8 cellular contexts compared by ENCODE assay signal in the genomic region with DNA sequence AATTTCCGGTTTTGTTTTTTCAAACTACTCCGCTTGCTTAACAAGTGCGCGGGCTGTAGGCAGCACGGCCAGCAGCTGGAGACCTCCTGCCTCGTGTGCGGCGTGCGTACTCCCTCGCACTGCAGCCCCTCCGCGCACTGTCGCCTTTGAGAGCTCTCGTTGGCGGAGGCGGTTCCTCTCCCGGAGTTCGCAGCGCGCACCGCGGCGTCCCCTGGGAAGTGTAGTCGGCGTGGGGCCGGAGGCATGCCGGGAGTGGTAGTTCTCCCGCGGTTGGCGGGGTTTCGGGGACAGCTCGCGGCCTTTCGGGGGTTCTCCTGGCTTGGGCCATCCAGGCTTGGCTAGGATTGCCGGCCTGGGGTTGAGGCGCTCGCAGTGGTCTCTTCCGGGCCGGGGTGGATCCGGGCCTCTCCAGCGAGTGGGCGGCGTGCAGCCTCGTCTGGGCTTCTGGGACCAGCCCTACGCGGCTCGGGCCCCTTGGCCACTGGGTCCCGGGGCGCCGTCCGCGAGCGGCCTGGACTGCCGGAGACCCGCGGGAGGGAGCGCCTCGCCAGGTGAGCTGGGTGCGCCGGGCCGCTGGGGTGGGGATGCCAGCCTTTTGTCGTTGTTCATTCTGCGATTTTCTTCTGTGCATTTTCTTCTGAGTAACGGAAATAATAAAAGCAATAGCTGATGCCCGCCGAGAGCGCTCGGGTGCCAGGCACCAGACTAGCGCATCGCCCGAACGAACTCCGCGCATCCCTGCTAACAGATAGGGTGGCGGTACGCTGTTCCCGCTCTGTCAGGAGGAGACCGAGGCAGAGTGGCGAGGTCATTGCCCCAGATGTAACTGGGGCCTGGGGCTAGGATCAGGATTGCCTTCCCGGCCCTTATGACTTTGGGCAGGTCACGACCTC.
DNase-seq lines count a peak whose midpoint lies in the region; ATAC-seq lines count a peak whose summit lies in the region.

A gene (plus strand): TSS at position 258 of the 893 bp plus-strand sequence. CDS start 1,696 bp downstream, outside the sequence.

- DNase-seq in NCI-H1092 (lab: John Stamatoyannopoulos, UW) (peak; percentile 83), dedifferentiated amniotic fluid mesenchymal stem cell (ENCODE audit: extremely low spot score) (peak; percentile 87), kidney tubule cell (ENCODE audit: low spot score) (peak; percentile 81), RKO (ENCODE audit: low spot score) (no peak), SHP77 (lab: John Stamatoyannopoulos, UW) (no peak)
- DNase-seq in activated CD4-positive, alpha-beta T cell treated with anti-CD3 and anti-CD28 coated beads, Interleukin-2, amount 50 U/mL, for 48 hours, result peak; percentile 85 to 88
- peak; percentile 66 to 77 for DNase-seq in stimulated activated CD4-positive, alpha-beta T cell treated with anti-CD3 and anti-CD28 coated beads, Interleukin-15, amount 100 ng/mL, for 1 hour (ENCODE audit: low read depth in 1 of 2, low spot score in 1 of 2)

- ATAC-seq in GM19438 (IDR thresholded peaks at IDR 0.05; ENCODE audit: low read depth, unreplicated experiment), result peak; percentile 85

Comparison
In these comparisons a context has a peak if more than half of its experiments do, and no peak if none do; other contexts are left out.
1. DNase-seq: peak in NCI-H1092 (single experiment), activated CD4-positive, alpha-beta T cell treated with anti-CD3 and anti-CD28 coated beads, Interleukin-2, amount 50 U/mL, for 48 hours (2 of 2), dedifferentiated amniotic fluid mesenchymal stem cell (single experiment), kidney tubule cell (single experiment) and stimulated activated CD4-positive, alpha-beta T cell treated with anti-CD3 and anti-CD28 coated beads, Interleukin-15, amount 100 ng/mL, for 1 hour (2 of 2); none in RKO (single experiment) and SHP77 (0 of 2).